27 cellular contexts compared by ENCODE assay signal in genomic region chr10:19048901-19049300, GRCh38. TPM values are rescaled to one million over a fixed set of nuclear protein-coding genes. Genes with fewer than 3 reads are reported as not detected.
A peak's percentile ranks its signal among the peaks of the same experiment; 100 is the strongest.
DNase-seq lines count a peak whose midpoint lies in the region; ATAC-seq and TF ChIP-seq lines count a peak whose summit lies in the region.
"Had no signal": no experiment of that assay in that cellular context is flagged by ENCODE, and none has a peak within 500 bp of the region (broad histone marks: within the 10 kb centered on the region; RNA-seq: fewer than 3 reads in every experiment).

No MANE protein-coding gene starts in this region.

- H3K9me3 Mint-ChIP-seq in endodermal cell (no peaks in the 10 kb centered on the region), nephron progenitor cell (no peaks in the 10 kb centered on the region)
- H3K9me3 Mint-ChIP-seq: GM23338 had no signal

- H3K4me1 Mint-ChIP-seq in endodermal cell (peaks cover 27% of the 10 kb centered on the region), nephron progenitor cell (peaks cover 32% of the 10 kb centered on the region)
- H3K4me1 Mint-ChIP-seq: GM23338 had no signal

- no peaks in the 10 kb centered on the region for H3K4me1 ChIP-seq in endodermal cell (ENCODE audit: control insufficient read depth, insufficient read depth, low read length)
- H3K4me1 ChIP-seq: SJSA1 had no signal

- peak; percentile 45 for DNase-seq in NCI-H146 (lab: John Stamatoyannopoulos, UW)
- no peak for DNase-seq in NCI-H146 treated with DMSO at 0.1 percent for 48 hours (lab: John Stamatoyannopoulos, UW; ENCODE audit: unreplicated experiment)
- DNase-seq in endodermal cell, result no peak
- DNase-seq in nephron progenitor cell, result no peak
- DNase-seq in activated T-cell treated with anti-CD3 and anti-CD28 coated beads, Interleukin-2, amount 50 U/mL, for 1 hour, result no peak
- no peak for DNase-seq in hepatic stellate cell (ENCODE audit: low spot score)
- DNase-seq: 8988T; AML-193; C1 segment of cervical spinal cord; Calu3; CD8-positive, alpha-beta T cell; DMS153; HCEC 1CT; Kasumi-1; MG63; NCI-H1436; NCI-H2029; NCI-H2171; NCI-H345; NCI-H524; NCI-H82 had no signal

- ATAC-seq in GM21390 (IDR thresholded peaks at IDR 0.05; ENCODE audit: unreplicated experiment) (no peak), HG02884 (IDR thresholded peaks at IDR 0.05; ENCODE audit: unreplicated experiment) (no peak)
- ATAC-seq: CD8-positive, alpha-beta T cell; GM23338 had no signal

- peak overlapping the region; percentile 36 for H3K27ac ChIP-seq in endodermal cell (ENCODE audit: low read depth, low read length)
- H3K27ac ChIP-seq: SJSA1 had no signal

- H3K9ac ChIP-seq in endodermal cell (ENCODE audit: extremely low read depth, low read length, poor library complexity, severe bottlenecking), result no peak overlapping the region

- no peaks in the 10 kb centered on the region for H3K36me3 ChIP-seq in endodermal cell (ENCODE audit: control insufficient read depth, insufficient read depth, low read length)
- H3K36me3 ChIP-seq: MG63, SJSA1 had no signal

- TF ChIP-seq CTCF in endodermal cell (conservative IDR thresholded peaks at IDR 0.05), result no peak
- TF ChIP-seq CTCF in nephron progenitor cell (IDR thresholded peaks at IDR 0.05), result no peak

- H3K27me3 Mint-ChIP-seq in endodermal cell (ENCODE audit: insufficient read depth) (no peaks in the 10 kb centered on the region), nephron progenitor cell (ENCODE audit: low read depth, poor library complexity) (peaks cover 7% of the 10 kb centered on the region)

- H3K27ac Mint-ChIP-seq in endodermal cell, result no peak overlapping the region
- peak overlapping the region; percentile 53 for H3K27ac Mint-ChIP-seq in nephron progenitor cell
- H3K27ac Mint-ChIP-seq: CD8-positive, alpha-beta T cell; GM23338 had no signal

- H3K27me3 ChIP-seq in endodermal cell (ENCODE audit: control insufficient read depth, insufficient read depth, low read length, poor library complexity, severe bottlenecking), result no peaks in the 10 kb centered on the region
- H3K27me3 ChIP-seq: MG63, SJSA1 had no signal

- no peaks in the 10 kb centered on the region for H3K9me3 ChIP-seq in endodermal cell (ENCODE audit: control insufficient read depth, low read length)
- H3K9me3 ChIP-seq: MG63, SJSA1 had no signal

- WGBS in endodermal cell (ENCODE audit: insufficient coverage in 1 of 2, insufficient read length in 1 of 2), 2 experiments, result 86% methylated on average over 3 of the region's 3 CpGs; no CpG with 5 or more reads in 1 of the 2 experiments

- H3K4me3 ChIP-seq in endodermal cell (ENCODE audit: low read length), result no peak overlapping the region
- H3K4me3 ChIP-seq: GM23338, MG63, SJSA1 had no signal

- H3K36me3 Mint-ChIP-seq in endodermal cell (ENCODE audit: low read depth), result no peaks in the 10 kb centered on the region
- no peaks in the 10 kb centered on the region for H3K36me3 Mint-ChIP-seq in nephron progenitor cell (ENCODE audit: low read depth)
- H3K36me3 Mint-ChIP-seq: CD8-positive, alpha-beta T cell had no signal

- H3K4me3 Mint-ChIP-seq in endodermal cell (no peak overlapping the region), nephron progenitor cell (no peak overlapping the region)
- H3K4me3 Mint-ChIP-seq: CD8-positive, alpha-beta T cell; GM23338 had no signal

RNA-seq across cellular contexts. Expression of gene MALRD1, which starts 0.3 kb away (rescaled TPM):
- total RNA-seq in endodermal cell, result 1 to 10 TPM in 1 of 2 donors, under 1 TPM in 1; 0.64 to 1.5 TPM
- polyA plus RNA-seq in endodermal cell (2013, experiment 1 of 2), result not detected
- not detected for polyA plus RNA-seq in endodermal cell (2013, experiment 2 of 2)
- total RNA-seq: Calu3; CD8-positive, alpha-beta T cell; G401; OCI-LY7 had no signal
